15 cellular contexts compared by ENCODE assay signal in genomic region chr15:63492541-63493077, GRCh38. TPM values are rescaled to one million over a fixed set of nuclear protein-coding genes. Genes with fewer than 3 reads are reported as not detected.
DNase-seq lines count a peak whose midpoint lies in the region; ATAC-seq and TF ChIP-seq lines count a peak whose summit lies in the region.
"Had no signal": no experiment of that assay in that cellular context is flagged by ENCODE, and none has a peak within 500 bp of the region (broad histone marks: within the 10 kb centered on the region; RNA-seq: fewer than 3 reads in every experiment).

No MANE protein-coding gene starts in this region.

- H3K36me3 ChIP-seq in SJSA1 (no peaks in the 10 kb centered on the region), Caco-2 (ENCODE audit: control insufficient read depth, insufficient read depth, low read length) (no peaks in the 10 kb centered on the region)
- H3K36me3 ChIP-seq: Peyer's patch had no signal

- DNase-seq in activated T-cell treated with anti-CD3 and anti-CD28 coated beads, Interleukin-2, amount 50 U/mL, for 48 hours = peak; percentile 7 to 14
- no peak for DNase-seq in activated T-cell treated with anti-CD3 and anti-CD28 coated beads for 4 hours
- DNase-seq in SJSA1 (ENCODE audit: low read depth in 1 of 2, low spot score in 2 of 2) = peak in 1 of 2 experiments; percentile 55
- peak in 1 of 2 donors; percentile 34 for DNase-seq in foreskin keratinocyte
- DNase-seq in stimulated activated naive B cell treated with anti-CD40 and anti-IgM and Interleukin-4, amounts not matched to agents 10 μg/mL and 1 μg/mL and 100 μg/mL, for 72 hours = no peak
- DNase-seq in hepatic stellate cell (ENCODE audit: low spot score) = no peak
- DNase-seq in Caco-2 = no peak
- no peak for DNase-seq in MV-4-11 (lab: John Stamatoyannopoulos, UW)
- DNase-seq: activated T-cell treated with anti-CD3 and anti-CD28 coated beads, Interleukin-2, amount 50 U/mL, for 24 hours; KG1; left ventricle myocardium superior; NCI-H2171 treated with DMSO at 0.1 percent for 48 hours; Peyer's patch; stimulated activated CD4-positive, alpha-beta T cell treated with anti-CD3 and anti-CD28 coated beads, Interleukin-4, amount 100 ng/mL, for 24 hours had no signal

- peaks cover 30% of the 10 kb centered on the region for H3K4me1 ChIP-seq in SJSA1 (replicated peaks)
- peaks cover 7% of the 10 kb centered on the region for H3K4me1 ChIP-seq in foreskin keratinocyte
- H3K4me1 ChIP-seq in Caco-2 = peaks cover 13% of the 10 kb centered on the region; the same call in 1 of the 2 replicates
- H3K4me1 ChIP-seq: parathyroid adenoma had no signal

- H3K27ac ChIP-seq in SJSA1 (peak overlapping the region; percentile 35), foreskin keratinocyte (no peak overlapping the region)
- H3K27ac ChIP-seq: parathyroid adenoma had no signal

- peak; percentile 59 for ATAC-seq in foreskin keratinocyte
- ATAC-seq in stimulated activated naive B cell treated with anti-CD40 and anti-IgM and Interleukin-4, amounts not matched to agents 10 μg/mL and 1 μg/mL and 100 μg/mL, for 72 hours (replicated peaks) = no peak
- ATAC-seq: left ventricle myocardium superior had no signal

- no TSS peak for BruUV-seq in Caco-2 (replicated peaks; lab: Mats Ljungman, UMichigan)

- CTCF ChIA-PET in Caco-2 (lab: Charles Lee) = interaction anchor here (0.6 kb wide), 1 partner anchor 384 kb away, joined by 3 read pairs; no protein-coding TSS in a partner anchor

- no peak for TF ChIP-seq CTCF in foreskin keratinocyte (conservative IDR thresholded peaks at IDR 0.05)
- TF ChIP-seq CTCF in Caco-2 (IDR thresholded peaks at IDR 0.05; ENCODE audit: insufficient read depth in 1 of 2, low read depth in 1 of 2, low read length in 1 of 2, severe bottlenecking in 1 of 2, unreplicated experiment in 1 of 2) = no peak

- POLR2A ChIA-PET in Caco-2 (lab: Charles Lee) = no interaction called here

- H3K36me3 Mint-ChIP-seq in stimulated activated naive B cell treated with anti-CD40 and anti-IgM and Interleukin-4, amounts not matched to agents 10 μg/mL and 1 μg/mL and 100 μg/mL, for 72 hours = no peaks in the 10 kb centered on the region
- H3K36me3 Mint-ChIP-seq in Caco-2 (ENCODE audit: insufficient read depth, unreplicated experiment) = no peaks in the 10 kb centered on the region

- H3K27me3 ChIP-seq in SJSA1 (replicated peaks) = no peaks in the 10 kb centered on the region
- H3K27me3 ChIP-seq in foreskin keratinocyte = peaks cover 19% of the 10 kb centered on the region
- no peaks in the 10 kb centered on the region for H3K27me3 ChIP-seq in Caco-2 (replicated peaks; ENCODE audit: control insufficient read depth, insufficient read depth, low read length)
- H3K27me3 ChIP-seq: Peyer's patch had no signal

- H3K9me3 Mint-ChIP-seq in stimulated activated naive B cell treated with anti-CD40 and anti-IgM and Interleukin-4, amounts not matched to agents 10 μg/mL and 1 μg/mL and 100 μg/mL, for 72 hours = no peaks in the 10 kb centered on the region
- H3K9me3 Mint-ChIP-seq in Caco-2 (ENCODE audit: unreplicated experiment) = no peaks in the 10 kb centered on the region
- H3K9me3 Mint-ChIP-seq: activated T-cell treated with anti-CD3 and anti-CD28 coated beads, Interleukin-2, amount 50 U/mL, for 24 hours had no signal

- no peaks in the 10 kb centered on the region for H3K27me3 Mint-ChIP-seq in stimulated activated naive B cell treated with anti-CD40 and anti-IgM and Interleukin-4, amounts not matched to agents 10 μg/mL and 1 μg/mL and 100 μg/mL, for 72 hours
- H3K27me3 Mint-ChIP-seq in Caco-2 (ENCODE audit: insufficient read depth, unreplicated experiment) = no peaks in the 10 kb centered on the region
- H3K27me3 Mint-ChIP-seq: activated T-cell treated with anti-CD3 and anti-CD28 coated beads, Interleukin-2, amount 50 U/mL, for 24 hours had no signal

- peak overlapping the region; percentile 75 for H3K27ac Mint-ChIP-seq in stimulated activated naive B cell treated with anti-CD40 and anti-IgM and Interleukin-4, amounts not matched to agents 10 μg/mL and 1 μg/mL and 100 μg/mL, for 72 hours
- no peak overlapping the region for H3K27ac Mint-ChIP-seq in Caco-2 (ENCODE audit: unreplicated experiment)

- H3K4me3 ChIP-seq in SJSA1 (no peak overlapping the region), Caco-2 (ENCODE audit: low read depth, low read length) (no peak overlapping the region)
- H3K4me3 ChIP-seq: Peyer's patch had no signal

- intact Hi-C loops in Caco-2 (cut with micrococcal nuclease; ENCODE audit: unreplicated experiment) = no loop called here

- no peaks in the 10 kb centered on the region for H3K9me3 ChIP-seq in SJSA1 (replicated peaks)
- H3K9me3 ChIP-seq in Caco-2 = no peaks in the 10 kb centered on the region
- H3K9me3 ChIP-seq: Peyer's patch had no signal

- H3K4me3 Mint-ChIP-seq in stimulated activated naive B cell treated with anti-CD40 and anti-IgM and Interleukin-4, amounts not matched to agents 10 μg/mL and 1 μg/mL and 100 μg/mL, for 72 hours = no peak overlapping the region
- H3K4me3 Mint-ChIP-seq in Caco-2 (ENCODE audit: unreplicated experiment) = no peak overlapping the region
- H3K4me3 Mint-ChIP-seq: activated T-cell treated with anti-CD3 and anti-CD28 coated beads, Interleukin-2, amount 50 U/mL, for 24 hours had no signal

- H3K4me1 Mint-ChIP-seq in stimulated activated naive B cell treated with anti-CD40 and anti-IgM and Interleukin-4, amounts not matched to agents 10 μg/mL and 1 μg/mL and 100 μg/mL, for 72 hours = peaks cover 31 to 36% of the 10 kb centered on the region in 2 donors
- peaks cover under 1% of the 10 kb centered on the region for H3K4me1 Mint-ChIP-seq in Caco-2 (ENCODE audit: low read depth, unreplicated experiment)

RNA-seq across cellular contexts. Expression of gene USP3, which starts 11.8 kb away (rescaled TPM):
- 28.0 and 28.5 TPM in 2 replicates for total RNA-seq in SJSA1 (2014; rRNA removed; shearing (Covaris generic))
- total RNA-seq in foreskin keratinocyte (26.3 and 26.7 TPM in 2 replicates), Caco-2 (2022) (54.2 and 58.6 TPM in 2 replicates)
- polyA plus RNA-seq in foreskin keratinocyte = 14.0 and 16.0 TPM in 2 replicates

Comparison
In these comparisons a context has a peak if more than half of its experiments do, and no peak if none do; other contexts are left out.
1. DNase-seq: peak in activated T-cell treated with anti-CD3 and anti-CD28 coated beads, Interleukin-2, amount 50 U/mL, for 48 hours (2 of 2); none in activated T-cell treated with anti-CD3 and anti-CD28 coated beads for 4 hours (single experiment), stimulated activated naive B cell treated with anti-CD40 and anti-IgM and Interleukin-4, amounts not matched to agents 10 μg/mL and 1 μg/mL and 100 μg/mL, for 72 hours (single experiment), hepatic stellate cell (single experiment), Caco-2 (0 of 2) and MV-4-11 (single experiment).